Comparison of ENCODE assay signal across 7 cellular contexts in the genomic region with DNA sequence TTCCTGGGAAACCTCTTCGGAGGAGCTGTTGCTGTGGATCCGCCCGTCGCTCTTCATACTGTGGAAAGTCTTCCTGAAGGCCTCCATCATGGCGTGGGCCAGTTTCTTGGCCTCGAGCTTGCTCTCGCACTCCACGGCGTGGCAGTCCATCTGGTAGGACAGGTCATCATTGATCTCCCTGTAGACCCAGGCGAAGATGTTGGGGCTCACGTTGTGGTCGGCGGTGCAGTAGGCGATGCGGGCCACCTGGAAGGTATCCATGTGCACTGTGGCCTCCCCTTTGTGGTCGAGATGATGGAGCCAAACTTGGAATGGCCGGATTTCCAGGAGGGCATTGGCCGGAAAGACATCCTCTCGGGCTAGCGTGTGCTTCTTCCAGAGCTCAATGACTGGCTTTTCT.
"Had no signal": no experiment of that assay in that cellular context is flagged by ENCODE, and none has a peak within 500 bp of the region (broad histone marks: within the 10 kb centered on the region; RNA-seq: fewer than 3 reads in every experiment).

No MANE protein-coding gene starts in this region.

- H3K4me1 ChIP-seq: HAP-1 had no signal

- H2AFZ ChIP-seq: GM23248 had no signal

- FAIRE-seq: HepG2 had no signal

- H3K27ac ChIP-seq: GM23248, HL-60 had no signal

- H3K36me3 ChIP-seq: HAP-1 had no signal

- H3K9me3 ChIP-seq: HAP-1 had no signal

- H3K9ac ChIP-seq: GM23248 had no signal

- H3K4me3 ChIP-seq: GM23248, HAP-1 had no signal

- DNase-seq: GM23248, GOT3, H7, HFFc6 had no signal
